8 cellular contexts compared by ENCODE assay signal in the genomic region with DNA sequence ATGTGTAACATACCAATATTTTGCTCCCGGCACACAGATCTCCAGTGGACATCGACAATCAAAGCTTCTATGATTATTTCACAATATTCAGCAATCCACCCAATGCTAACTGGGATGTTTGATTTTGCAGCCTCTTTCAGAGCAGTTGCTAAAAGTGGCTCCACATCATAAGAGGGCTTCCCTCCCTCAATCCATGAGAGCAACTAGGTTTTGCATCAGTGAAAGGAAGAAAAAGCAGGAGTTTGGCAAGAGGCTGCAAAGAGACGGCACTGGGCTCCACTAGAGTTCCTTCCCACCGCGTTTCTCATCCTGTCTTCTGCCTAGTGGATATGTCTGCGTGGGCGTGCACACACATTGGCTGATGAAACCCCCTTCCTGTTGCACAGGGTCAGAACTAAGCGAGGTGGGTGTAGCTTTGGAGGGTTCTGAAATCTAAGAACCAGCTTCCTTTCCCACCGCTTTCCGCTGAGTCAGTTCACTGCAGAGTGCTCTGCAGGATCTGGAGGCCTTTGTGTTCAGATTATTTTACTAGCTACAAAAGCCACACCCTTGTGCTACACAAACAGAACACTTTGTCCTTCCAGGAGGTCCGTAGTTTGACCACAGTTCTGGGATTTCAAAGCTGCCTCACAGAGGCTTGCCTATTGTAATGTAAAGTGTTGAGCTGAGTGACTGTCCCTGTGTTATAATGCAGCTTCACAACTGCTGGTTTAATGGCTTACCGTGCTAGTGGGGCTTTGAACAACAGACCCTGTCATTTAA. TPM values are rescaled to one million over a fixed set of nuclear protein-coding genes. Genes with fewer than 3 reads are reported as not detected.
A peak's percentile ranks its signal among the peaks of the same experiment; 100 is the strongest.
DNase-seq lines count a peak whose midpoint lies in the region; ATAC-seq, FAIRE-seq and TF ChIP-seq lines count a peak whose summit lies in the region.

No MANE protein-coding gene starts in this region.

- H3K4me3 ChIP-seq in AG09309 (ENCODE audit: control insufficient read depth, low read depth, low read length) (peak overlapping the region; percentile 15), colonic mucosa (peak overlapping the region; percentile 10), kidney (ENCODE audit: low read length in 2 of 2) (no peak overlapping the region), smooth muscle cell (peak overlapping the region; percentile 36)

- H3K9me3 ChIP-seq in colonic mucosa (no peaks in the 10 kb centered on the region), kidney (ENCODE audit: control insufficient read depth in 1 of 2, low read length in 2 of 2) (no peaks in the 10 kb centered on the region), smooth muscle cell (replicated peaks; ENCODE audit: low read depth) (no peaks in the 10 kb centered on the region)

- no peaks in the 10 kb centered on the region for H3K79me2 ChIP-seq in smooth muscle cell (ENCODE audit: low read depth)

- peak overlapping the region; percentile 97 for H2AFZ ChIP-seq in smooth muscle cell (ENCODE audit: low read depth)

- no peaks in the 10 kb centered on the region for H4K20me1 ChIP-seq in smooth muscle cell (ENCODE audit: low read depth)

- intact Hi-C loops in colonic mucosa (cut with DNase I) (no loop called here), kidney (cut with DNase I) (no loop called here)

- peaks cover 13% of the 10 kb centered on the region for H3F3A ChIP-seq in smooth muscle cell (ENCODE audit: low read depth)

- H3K36me3 ChIP-seq in colonic mucosa (no peaks in the 10 kb centered on the region), kidney (ENCODE audit: control insufficient read depth in 1 of 2, insufficient read depth in 2 of 2, low read length in 2 of 2) (no peaks in the 10 kb centered on the region), smooth muscle cell (ENCODE audit: low read depth) (no peaks in the 10 kb centered on the region)

- no peak for TF ChIP-seq CTCF in AG09309 (IDR thresholded peaks at IDR 0.05; ENCODE audit: control insufficient read depth, insufficient read depth, low read depth, low read length, missing control alignments)
- TF ChIP-seq CTCF in colonic mucosa (IDR thresholded peaks at IDR 0.05) = no peak
- no peak for TF ChIP-seq CTCF in kidney (IDR thresholded peaks at IDR 0.05; ENCODE audit: borderline replicate concordance, extremely low read depth, insufficient read depth)
- no peak for TF ChIP-seq CTCF in smooth muscle cell (IDR thresholded peaks at IDR 0.05; ENCODE audit: borderline replicate concordance, insufficient read depth, poor library complexity, severe bottlenecking)

- H3K27ac ChIP-seq in colonic mucosa (peak overlapping the region; percentile 87), kidney (ENCODE audit: low read depth in 2 of 2, low read length in 2 of 2) (no peak overlapping the region), smooth muscle cell (ENCODE audit: low read depth) (peak overlapping the region; percentile 85)

- WGBS in smooth muscle cell (ENCODE audit: low lambda C conversion rate) = 14% methylated on average over 12 of the region's 12 CpGs

- H3K27me3 ChIP-seq in colonic mucosa (no peaks in the 10 kb centered on the region), smooth muscle cell (ENCODE audit: low read depth) (no peaks in the 10 kb centered on the region)

- H3K9ac ChIP-seq in colonic mucosa (ENCODE audit: low read depth in 2 of 2, low read length in 2 of 2) (peak overlapping the region in 1 of 2 donors; percentile 69), kidney (ENCODE audit: low read length in 2 of 2) (no peak overlapping the region), smooth muscle cell (ENCODE audit: low read depth) (peak overlapping the region; percentile 43)

- peaks cover 13% of the 10 kb centered on the region for H3K4me1 ChIP-seq in colonic mucosa
- H3K4me1 ChIP-seq in kidney (ENCODE audit: control insufficient read depth in 1 of 2, insufficient read depth in 1 of 2, low read depth in 1 of 2, low read length in 2 of 2) = peaks cover 0 to 5% of the 10 kb centered on the region in 2 donors
- H3K4me1 ChIP-seq in smooth muscle cell (ENCODE audit: low read depth) = peaks cover 52% of the 10 kb centered on the region

- in situ Hi-C loops in SK-MEL-5 (cut with HindIII; ENCODE audit: low pct_unique_long_range_greater_than_20kb, low sequenced_read_pairs) = no loop called here

- FAIRE-seq in kidney (lab: Jason Lieb, UNC) = no peak

- peak overlapping the region; percentile 84 for H3K4me2 ChIP-seq in smooth muscle cell

- DNase-seq in AG09309 (ENCODE audit: low read depth) (peak; percentile 84), HK-2 (ENCODE audit: unreplicated experiment) (peak; percentile 8), SK-MEL-5 (ENCODE audit: low read depth, low spot score) (peak; percentile 87), colonic mucosa (peak; percentile 80), kidney (peak; percentile 76), smooth muscle cell (lab: John Stamatoyannopoulos, UW; ENCODE audit: unreplicated experiment) (peak; percentile 3), NCI-H187 treated with DMSO at 0.1 percent for 48 hours (lab: John Stamatoyannopoulos, UW) (no peak)

- ATAC-seq in GM18907 (IDR thresholded peaks at IDR 0.05; ENCODE audit: unreplicated experiment) = no peak

RNA-seq across cellular contexts. Expression of gene ARL4A, which starts 28.1 kb away (rescaled TPM):
- 32.2 and 33.5 TPM in 2 replicates for total RNA-seq in SK-MEL-5 (2014; rRNA removed; shearing (Covaris generic))
- 12.4 and 18.8 TPM in 2 replicates for polyA plus RNA-seq in SK-MEL-5 (2015; cell fraction: cytosol; rRNA removed)
- polyA plus RNA-seq in SK-MEL-5 (2015; cell fraction: nucleus; rRNA removed) = 20.6 and 24.3 TPM in 2 replicates
- total RNA-seq in colonic mucosa (10 to 100 TPM; 27.5 to 88.8 TPM), kidney (21.6 TPM), smooth muscle cell (86.6 and 112 TPM in 2 replicates)
- polyA plus RNA-seq in kidney (ENCODE audit: insufficient read depth, low read depth, low replicate concordance) (11.8 TPM), smooth muscle cell (97.3 and 113 TPM in 2 replicates)

Comparison
In these comparisons a context has a peak if more than half of its experiments do, and no peak if none do; other contexts are left out.
1. H3K4me3 ChIP-seq: peak in AG09309 (single experiment), colonic mucosa (single experiment) and smooth muscle cell (single experiment); none in kidney (0 of 2).
2. H3K27ac ChIP-seq: peak in colonic mucosa (single experiment) and smooth muscle cell (single experiment); none in kidney (0 of 2).